ENCODE assay signal across 29 cellular contexts in the genomic region with DNA sequence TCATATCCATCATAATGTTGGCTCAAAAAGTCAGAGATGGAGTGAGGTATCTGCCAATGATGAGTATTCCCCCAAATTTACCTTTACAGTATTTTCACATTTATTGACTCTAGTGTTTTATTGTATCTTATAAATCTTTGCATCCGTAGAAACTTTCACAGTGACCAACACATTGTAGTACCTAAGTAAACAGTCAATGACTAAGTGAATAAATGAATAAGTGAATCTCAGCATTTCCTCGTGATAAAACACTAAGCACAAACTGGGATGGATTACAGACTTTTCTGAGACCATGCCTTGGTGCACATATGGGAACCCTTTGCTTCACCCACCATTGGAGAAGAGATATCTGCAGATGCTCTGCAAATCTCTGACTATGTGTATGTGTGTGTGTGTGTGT.
DNase-seq lines count a peak whose midpoint lies in the region; ATAC-seq and TF ChIP-seq lines count a peak whose summit lies in the region.
"Had no signal": no experiment of that assay in that cellular context is flagged by ENCODE, and none has a peak within 500 bp of the region (broad histone marks: within the 10 kb centered on the region; RNA-seq: fewer than 3 reads in every experiment).

No MANE protein-coding gene starts in this region.

- no peaks in the 10 kb centered on the region for H4K20me1 ChIP-seq in PC-3 (ENCODE audit: low read length)
- H4K20me1 ChIP-seq: BLaER1; BLaER1 treated with 17β-estradiol and CSF1 and Interleukin-3, amounts not matched to agents 10 nM and 100 nM had no signal

- peaks cover 7% of the 10 kb centered on the region for H3K4me1 Mint-ChIP-seq in chondrocyte (ENCODE audit: low read depth)
- H3K4me1 Mint-ChIP-seq: B cell; CD14-positive monocyte; CD4-positive, alpha-beta memory T cell; CD4-positive, CD25-positive, alpha-beta regulatory T cell; CD8-positive, alpha-beta memory T cell had no signal

- no peak overlapping the region for H3K4me2 ChIP-seq in PC-3 (ENCODE audit: low read length)
- H3K4me2 ChIP-seq: A549; BLaER1; BLaER1 treated with 17β-estradiol and CSF1 and Interleukin-3, amounts not matched to agents 10 nM and 100 nM had no signal

- no peak overlapping the region for H3K27ac ChIP-seq in PC-3 (ENCODE audit: low read length)
- H3K27ac ChIP-seq: 22Rv1; A549; BLaER1; BLaER1 treated with 17β-estradiol and CSF1 and Interleukin-3, amounts not matched to agents 10 nM and 100 nM; C4-2B had no signal

- no peak overlapping the region for H2AFZ ChIP-seq in PC-3 (ENCODE audit: low read length)

- ATAC-seq in PC-3 = peak; percentile 93
- ATAC-seq: A549; CD8-positive, alpha-beta T cell had no signal

- H3K27ac Mint-ChIP-seq in chondrocyte (ENCODE audit: unreplicated experiment) = no peak overlapping the region
- H3K27ac Mint-ChIP-seq: B cell; CD14-positive monocyte; CD4-positive, alpha-beta memory T cell; CD4-positive, alpha-beta T cell; CD4-positive, CD25-positive, alpha-beta regulatory T cell; CD8-positive, alpha-beta memory T cell; CD8-positive, alpha-beta T cell had no signal

- CTCF ChIA-PET in PC-3 (lab: Charles Lee) = no interaction called here

- DNase-seq in PC-3 (peak; percentile 36), chondrocyte (ENCODE audit: low spot score) (no peak)
- DNase-seq: 8988T; ACHN; AML-193; BE2C; C1 segment of cervical spinal cord; Caco-2; Calu3; CD4-positive, alpha-beta memory T cell; CD4-positive, alpha-beta T cell; CD4-positive, CD25-positive, alpha-beta regulatory T cell; CD8-positive, alpha-beta memory T cell; CD8-positive, alpha-beta T cell; COR-L47; DMS 273 treated with DMSO at 0.1 percent for 48 hours; DMS153; DMS53; DMS79; DMS79 treated with DMSO at 0.1 percent for 48 hours; DND-41; EL had no signal

- no peak overlapping the region for H3K4me3 ChIP-seq in PC-3 (ENCODE audit: low read length)
- H3K4me3 ChIP-seq: A549; BLaER1; BLaER1 treated with 17β-estradiol and CSF1 and Interleukin-3, amounts not matched to agents 10 nM and 100 nM had no signal

- no peaks in the 10 kb centered on the region for H3F3A ChIP-seq in PC-3 (ENCODE audit: low read length, unreplicated experiment)

- H3K27me3 Mint-ChIP-seq in chondrocyte (ENCODE audit: low read depth) = no peaks in the 10 kb centered on the region
- H3K27me3 Mint-ChIP-seq: B cell; CD4-positive, alpha-beta memory T cell; CD4-positive, alpha-beta T cell; CD4-positive, CD25-positive, alpha-beta regulatory T cell; CD8-positive, alpha-beta memory T cell had no signal

- no peaks in the 10 kb centered on the region for H3K9me2 ChIP-seq in PC-3 (replicated peaks; ENCODE audit: low read length)

- no peaks in the 10 kb centered on the region for H3K36me3 Mint-ChIP-seq in chondrocyte (ENCODE audit: low read depth)
- H3K36me3 Mint-ChIP-seq: CD14-positive monocyte; CD4-positive, alpha-beta memory T cell; CD4-positive, CD25-positive, alpha-beta regulatory T cell; CD8-positive, alpha-beta memory T cell; CD8-positive, alpha-beta T cell had no signal

- POLR2A ChIA-PET in PC-3 (lab: Charles Lee; ENCODE audit: unreplicated experiment) = no interaction called here

- no peaks in the 10 kb centered on the region for H3K27me3 ChIP-seq in PC-3 (ENCODE audit: low read length)
- H3K27me3 ChIP-seq: BE2C; BLaER1; BLaER1 treated with 17β-estradiol and CSF1 and Interleukin-3, amounts not matched to agents 10 nM and 100 nM had no signal

- TF ChIP-seq CTCF in PC-3 (conservative IDR thresholded peaks at IDR 0.05; ENCODE audit: low read depth, low read length) = no peak
- TF ChIP-seq CTCF in chondrocyte (IDR thresholded peaks at IDR 0.05) = no peak

- no TSS peak for BruUV-seq in PC-3 (replicated peaks; lab: Mats Ljungman, UMichigan)

- H3K36me3 ChIP-seq in PC-3 (ENCODE audit: low read depth, low read length) = no peaks in the 10 kb centered on the region
- H3K36me3 ChIP-seq: BE2C; BLaER1; BLaER1 treated with 17β-estradiol and CSF1 and Interleukin-3, amounts not matched to agents 10 nM and 100 nM had no signal

- H3K4me3 Mint-ChIP-seq in chondrocyte (ENCODE audit: unreplicated experiment) = no peak overlapping the region
- H3K4me3 Mint-ChIP-seq: B cell; CD14-positive monocyte; CD4-positive, alpha-beta memory T cell; CD4-positive, alpha-beta T cell; CD4-positive, CD25-positive, alpha-beta regulatory T cell; CD8-positive, alpha-beta memory T cell; CD8-positive, alpha-beta T cell had no signal

- no peaks in the 10 kb centered on the region for H3K9me3 ChIP-seq in PC-3 (ENCODE audit: low read length)
- H3K9me3 ChIP-seq: A549; BE2C; BLaER1; BLaER1 treated with 17β-estradiol and CSF1 and Interleukin-3, amounts not matched to agents 10 nM and 100 nM; Caco-2 had no signal

- no peaks in the 10 kb centered on the region for H3K4me1 ChIP-seq in PC-3 (ENCODE audit: insufficient read depth, low read length)
- H3K4me1 ChIP-seq: A549; BE2C; BLaER1; BLaER1 treated with 17β-estradiol and CSF1 and Interleukin-3, amounts not matched to agents 10 nM and 100 nM; Caco-2 had no signal

- no peaks in the 10 kb centered on the region for H3K9me3 Mint-ChIP-seq in chondrocyte (ENCODE audit: low read depth)
- H3K9me3 Mint-ChIP-seq: CD4-positive, alpha-beta T cell; CD4-positive, CD25-positive, alpha-beta regulatory T cell; CD8-positive, alpha-beta T cell had no signal

- no peak overlapping the region for H3K9ac ChIP-seq in PC-3 (ENCODE audit: low read length)
- H3K9ac ChIP-seq: BLaER1; BLaER1 treated with 17β-estradiol and CSF1 and Interleukin-3, amounts not matched to agents 10 nM and 100 nM had no signal

- intact Hi-C loops in PC-3 (cut with micrococcal nuclease) = no loop called here

- H3K79me2 ChIP-seq in PC-3 (ENCODE audit: low read length) = no peaks in the 10 kb centered on the region
